8 cellular contexts compared by ENCODE assay signal in genomic region chr14:61503167-61503801, GRCh38.
A peak's percentile ranks its signal among the peaks of the same experiment; 100 is the strongest.
DNase-seq lines count a peak whose midpoint lies in the region; ATAC-seq and TF ChIP-seq lines count a peak whose summit lies in the region.

No MANE protein-coding gene starts in this region.

- no peaks in the 10 kb centered on the region for H4K20me1 ChIP-seq in osteoblast (ENCODE audit: insufficient read depth, low read length)

- intact Hi-C loops in body of pancreas (cut with DNase I), result no loop called here

- peak; percentile 47 for TF ChIP-seq POLR2A in GM18505 (IDR thresholded peaks at IDR 0.05; ENCODE audit: borderline replicate concordance, extremely low read depth, insufficient read depth, insufficient read length)
- no peak for TF ChIP-seq POLR2A in Peyer's patch (IDR thresholded peaks at IDR 0.05)
- no peak for TF ChIP-seq POLR2A in body of pancreas (IDR thresholded peaks at IDR 0.05)

- H3K27me3 ChIP-seq in Peyer's patch, result no peaks in the 10 kb centered on the region
- no peaks in the 10 kb centered on the region for H3K27me3 ChIP-seq in body of pancreas
- H3K27me3 ChIP-seq in osteoblast (ENCODE audit: insufficient read depth, low read length), result no peaks in the 10 kb centered on the region

- peak overlapping the region; percentile 62 for H2AFZ ChIP-seq in osteoblast (ENCODE audit: low read length)

- no peak overlapping the region for H3K4me2 ChIP-seq in osteoblast (ENCODE audit: insufficient read depth, low read length)

- ATAC-seq in GM18505 (IDR thresholded peaks at IDR 0.05; ENCODE audit: unreplicated experiment) (peak; percentile 80), HG02588 (IDR thresholded peaks at IDR 0.05; ENCODE audit: unreplicated experiment) (peak; percentile 88), body of pancreas (peak; percentile 37), SK-N-SH treated with all-trans-retinoic acid at 6 μM for 48 hours (no peak)

- H3K4me1 ChIP-seq in Peyer's patch (peaks cover 0 to 11% (median 4%) of the 10 kb centered on the region in 4 donors), body of pancreas (peaks cover 19% of the 10 kb centered on the region), osteoblast (ENCODE audit: insufficient read depth, low read length) (peaks cover 28% of the 10 kb centered on the region)

- WGBS in body of pancreas, 2 donors, result 56% methylated on average over 7 of the region's 7 CpGs

- no peaks in the 10 kb centered on the region for H3K36me3 ChIP-seq in Peyer's patch
- no peaks in the 10 kb centered on the region for H3K36me3 ChIP-seq in body of pancreas (replicated peaks in 1 of 2; ENCODE audit: insufficient read depth in 1 of 2, low read depth in 2 of 2)
- no peaks in the 10 kb centered on the region for H3K36me3 ChIP-seq in osteoblast (ENCODE audit: insufficient read depth, low read length)

- TF ChIP-seq CTCF in Peyer's patch (IDR thresholded peaks at IDR 0.05), result no peak
- no peak for TF ChIP-seq CTCF in body of pancreas (IDR thresholded peaks at IDR 0.05)
- no peak for TF ChIP-seq CTCF in osteoblast (IDR thresholded peaks at IDR 0.05; ENCODE audit: extremely low read depth, low read depth, low read length)

- H3K4me3 ChIP-seq in Peyer's patch, result no peak overlapping the region
- no peak overlapping the region for H3K4me3 ChIP-seq in body of pancreas
- H3K4me3 ChIP-seq in osteoblast (ENCODE audit: insufficient read depth, low read length), result no peak overlapping the region

- no peaks in the 10 kb centered on the region for H3K79me2 ChIP-seq in osteoblast (ENCODE audit: insufficient read depth, low read length)

- H3K27ac ChIP-seq in Peyer's patch, result peak overlapping the region in 2 of 4 donors; percentile 70 to 71
- H3K27ac ChIP-seq in body of pancreas, result peak overlapping the region in 3 of 4 donors; percentile 23 to 69 (median 60)
- peak overlapping the region; percentile 14 for H3K27ac ChIP-seq in osteoblast (ENCODE audit: low read depth, low read length)

- H3K9me3 ChIP-seq in Peyer's patch (no peaks in the 10 kb centered on the region), body of pancreas (no peaks in the 10 kb centered on the region), osteoblast (ENCODE audit: low read depth, low read length) (no peaks in the 10 kb centered on the region)

- peak in 2 of 3 donors; percentile 76 to 78 for DNase-seq in Peyer's patch
- DNase-seq in body of pancreas, result no peak
- no peak for DNase-seq in osteoblast (ENCODE audit: insufficient read length, low spot score, missing footprints)
- no peak for DNase-seq in NCI-H2029 treated with DMSO at 0.1 percent for 48 hours (lab: John Stamatoyannopoulos, UW)
- no peak for DNase-seq in NCI-H1048 (lab: John Stamatoyannopoulos, UW)

TF ChIP-seq in SK-N-SH treated with all-trans-retinoic acid at 6 μM for 48 hours, 23 proteins besides CTCF, POLR2A, EP300 and RAD21 (continues in another document):
- no peak for TF ChIP-seq RARB (CRISPR knock-in tag; IDR thresholded peaks at IDR 0.05)
- no peak for TF ChIP-seq ZNF8 (CRISPR knock-in tag; IDR thresholded peaks at IDR 0.05)
- TF ChIP-seq ZFP3 (CRISPR knock-in tag; IDR thresholded peaks at IDR 0.05), result no peak
- TF ChIP-seq, protein P1, sequence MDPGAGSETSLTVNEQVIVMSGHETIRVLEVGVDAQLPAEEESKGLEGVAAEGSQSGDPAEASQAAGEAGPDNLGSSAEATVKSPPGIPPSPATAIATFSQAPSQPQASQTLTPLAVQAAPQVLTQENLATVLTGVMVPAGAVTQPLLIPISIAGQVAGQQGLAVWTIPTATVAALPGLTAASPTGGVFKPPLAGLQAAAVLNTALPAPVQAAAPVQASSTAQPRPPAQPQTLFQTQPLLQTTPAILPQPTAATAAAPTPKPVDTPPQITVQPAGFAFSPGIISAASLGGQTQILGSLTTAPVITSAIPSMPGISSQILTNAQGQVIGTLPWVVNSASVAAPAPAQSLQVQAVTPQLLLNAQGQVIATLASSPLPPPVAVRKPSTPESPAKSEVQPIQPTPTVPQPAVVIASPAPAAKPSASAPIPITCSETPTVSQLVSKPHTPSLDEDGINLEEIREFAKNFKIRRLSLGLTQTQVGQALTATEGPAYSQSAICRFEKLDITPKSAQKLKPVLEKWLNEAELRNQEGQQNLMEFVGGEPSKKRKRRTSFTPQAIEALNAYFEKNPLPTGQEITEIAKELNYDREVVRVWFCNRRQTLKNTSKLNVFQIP (CRISPR knock-in tag; IDR thresholded peaks at IDR 0.05; ENCODE audit: borderline replicate concordance, low read depth), result no peak
- no peak for TF ChIP-seq CREB5 (CRISPR knock-in tag; IDR thresholded peaks at IDR 0.05; ENCODE audit: low read depth)
- TF ChIP-seq ISL1 (CRISPR knock-in tag; IDR thresholded peaks at IDR 0.05), result no peak
- no peak for TF ChIP-seq CSRNP3 (CRISPR knock-in tag; IDR thresholded peaks at IDR 0.05)
- no peak for TF ChIP-seq CSDC2 (CRISPR knock-in tag; IDR thresholded peaks at IDR 0.05)
- TF ChIP-seq ARNTL (CRISPR knock-in tag; IDR thresholded peaks at IDR 0.05; ENCODE audit: borderline replicate concordance, low read depth), result no peak
- no peak for TF ChIP-seq BACH2 (CRISPR knock-in tag; IDR thresholded peaks at IDR 0.05; ENCODE audit: borderline replicate concordance)
- no peak for TF ChIP-seq ZFP30 (CRISPR knock-in tag; IDR thresholded peaks at IDR 0.05)
- no peak for TF ChIP-seq ZNF70 (CRISPR knock-in tag; IDR thresholded peaks at IDR 0.05)
- TF ChIP-seq TOX (CRISPR knock-in tag; IDR thresholded peaks at IDR 0.05; ENCODE audit: borderline replicate concordance), result no peak
- TF ChIP-seq ZNF565 (CRISPR knock-in tag; conservative IDR thresholded peaks at IDR 0.05; ENCODE audit: low read depth), result no peak
- no peak for TF ChIP-seq TCF4 (CRISPR knock-in tag; IDR thresholded peaks at IDR 0.05; ENCODE audit: borderline replicate concordance)
- no peak for TF ChIP-seq TSHZ2 (CRISPR knock-in tag; IDR thresholded peaks at IDR 0.05)
- no peak for TF ChIP-seq GLIS3 (CRISPR knock-in tag; IDR thresholded peaks at IDR 0.05)
- no peak for TF ChIP-seq SNAI2 (CRISPR knock-in tag; IDR thresholded peaks at IDR 0.05)

Comparison
In these comparisons a context has a peak if more than half of its experiments do, and no peak if none do; other contexts are left out.
1. DNase-seq: peak in Peyer's patch (2 of 3); none in body of pancreas (0 of 4), osteoblast (single experiment), NCI-H2029 treated with DMSO at 0.1 percent for 48 hours (single experiment) and NCI-H1048 (single experiment).